ENCODE assay signal across 9 cellular contexts in genomic region chr11:72413914-72414628, GRCh38. TPM values are rescaled to one million over a fixed set of nuclear protein-coding genes. Genes with fewer than 3 reads are reported as not detected.
A peak's percentile ranks its signal among the peaks of the same experiment; 100 is the strongest.
DNase-seq lines count a peak whose midpoint lies in the region; ATAC-seq lines count a peak whose summit lies in the region.
"Had no signal": no experiment of that assay in that cellular context is flagged by ENCODE, and none has a peak within 500 bp of the region (broad histone marks: within the 10 kb centered on the region; RNA-seq: fewer than 3 reads in every experiment).

No MANE protein-coding gene starts in this region.

- H3K9me3 Mint-ChIP-seq in activated CD4-positive, alpha-beta memory T cell treated with anti-CD3 and anti-CD28 coated beads, Interleukin-2, amount 10 ng/mL, durations not matched to agents 7 days and 5 days = no peaks in the 10 kb centered on the region
- H3K9me3 Mint-ChIP-seq in memory B cell = no peaks in the 10 kb centered on the region
- H3K9me3 Mint-ChIP-seq: dendritic cell treated with granulocyte-macrophage colony-stimulating factor and Interleukin-4, amounts not matched to agents 40 ng/mL and 50 ng/mL, for 4 days had no signal

- DNase-seq in DMS53 (lab: John Stamatoyannopoulos, UW) (peak; percentile 98), HS-27A (ENCODE audit: low read depth) (peak; percentile 54), NCI-H82 (lab: John Stamatoyannopoulos, UW) (peak; percentile 90), memory B cell (ENCODE audit: low spot score in 2 of 2) (peak; percentile 62 to 78)
- DNase-seq in activated CD4-positive, alpha-beta memory T cell treated with anti-CD3 and anti-CD28 coated beads, Interleukin-2, amount 10 ng/mL, durations not matched to agents 7 days and 5 days = peak; percentile 80
- DNase-seq in effector CD4-positive, alpha-beta T cell = peak; percentile 65
- peak; percentile 27 to 48 for DNase-seq in stimulated activated CD8-positive, alpha-beta memory T cell treated with anti-CD3 and anti-CD28 coated beads, Interleukin-15, amount 100 ng/mL, for 4 hours (ENCODE audit: low read depth in 2 of 2)

- H3K4me3 Mint-ChIP-seq in activated CD4-positive, alpha-beta memory T cell treated with anti-CD3 and anti-CD28 coated beads, Interleukin-2, amount 10 ng/mL, durations not matched to agents 7 days and 5 days = no peak overlapping the region
- no peak overlapping the region for H3K4me3 Mint-ChIP-seq in memory B cell
- H3K4me3 Mint-ChIP-seq: dendritic cell treated with granulocyte-macrophage colony-stimulating factor and Interleukin-4, amounts not matched to agents 40 ng/mL and 50 ng/mL, for 4 days had no signal

- H3K27ac Mint-ChIP-seq in activated CD4-positive, alpha-beta memory T cell treated with anti-CD3 and anti-CD28 coated beads, Interleukin-2, amount 10 ng/mL, durations not matched to agents 7 days and 5 days = no peak overlapping the region
- H3K27ac Mint-ChIP-seq in memory B cell = peak overlapping the region; percentile 47

- ATAC-seq in memory B cell (ENCODE audit: low read depth) = peak; percentile 35
- ATAC-seq in GM21619 (IDR thresholded peaks at IDR 0.05; ENCODE audit: unreplicated experiment) = no peak

- no peaks in the 10 kb centered on the region for H3K27me3 Mint-ChIP-seq in activated CD4-positive, alpha-beta memory T cell treated with anti-CD3 and anti-CD28 coated beads, Interleukin-2, amount 10 ng/mL, durations not matched to agents 7 days and 5 days
- no peaks in the 10 kb centered on the region for H3K27me3 Mint-ChIP-seq in memory B cell
- H3K27me3 Mint-ChIP-seq: dendritic cell treated with granulocyte-macrophage colony-stimulating factor and Interleukin-4, amounts not matched to agents 40 ng/mL and 50 ng/mL, for 4 days had no signal

- peaks cover 2% of the 10 kb centered on the region for H3K36me3 Mint-ChIP-seq in activated CD4-positive, alpha-beta memory T cell treated with anti-CD3 and anti-CD28 coated beads, Interleukin-2, amount 10 ng/mL, durations not matched to agents 7 days and 5 days (ENCODE audit: low read depth)
- H3K36me3 Mint-ChIP-seq in memory B cell = no peaks in the 10 kb centered on the region

- H3K4me1 Mint-ChIP-seq in activated CD4-positive, alpha-beta memory T cell treated with anti-CD3 and anti-CD28 coated beads, Interleukin-2, amount 10 ng/mL, durations not matched to agents 7 days and 5 days = peaks cover 16% of the 10 kb centered on the region
- H3K4me1 Mint-ChIP-seq in memory B cell = peaks cover 13% of the 10 kb centered on the region

- POLR2A ChIA-PET in activated CD4-positive, alpha-beta memory T cell treated with anti-CD3 and anti-CD28 coated beads, Interleukin-2, amount 10 ng/mL, durations not matched to agents 7 days and 5 days (lab: Charles Lee) = interaction anchor here (1.0 kb wide), 1 partner anchor 301 kb away, joined by 3 read pairs; no protein-coding TSS in a partner anchor

- CTCF ChIA-PET in activated CD4-positive, alpha-beta memory T cell treated with anti-CD3 and anti-CD28 coated beads, Interleukin-2, amount 10 ng/mL, durations not matched to agents 7 days and 5 days (lab: Charles Lee) = interaction anchor here (0.7 to 3.2 kb wide), 17 partner anchors 9 to 437 kb away, joined by 3 to 36 read pairs (median 4); no protein-coding TSS in a partner anchor

RNA-seq across cellular contexts. Expression of gene CLPB, which starts 20.3 kb away (rescaled TPM):
- total RNA-seq in activated CD4-positive, alpha-beta memory T cell treated with anti-CD3 and anti-CD28 coated beads, Interleukin-2, amount 10 ng/mL, durations not matched to agents 7 days and 5 days = 10 to 100 TPM; 17.8 to 18.4 TPM

Comparison
In these comparisons a context has a peak if more than half of its experiments do, and no peak if none do; other contexts are left out.
1. DNase-seq: peak in every context shown above with its lines; median percentile 98 in DMS53; 90 in NCI-H82; 80 in activated CD4-positive, alpha-beta memory T cell treated with anti-CD3 and anti-CD28 coated beads, Interleukin-2, amount 10 ng/mL, durations not matched to agents 7 days and 5 days; 70 in memory B cell; 65 in effector CD4-positive, alpha-beta T cell; 54 in HS-27A; 38 in stimulated activated CD8-positive, alpha-beta memory T cell treated with anti-CD3 and anti-CD28 coated beads, Interleukin-15, amount 100 ng/mL, for 4 hours.